In genomic region chr2:198072655-198073054, GRCh38 we compare ENCODE assay signal across 23 cellular contexts.
"Had no signal": no experiment of that assay in that cellular context is flagged by ENCODE, and none has a peak within 500 bp of the region (broad histone marks: within the 10 kb centered on the region; RNA-seq: fewer than 3 reads in every experiment).

No MANE protein-coding gene starts in this region.

- H3K79me2 ChIP-seq: hepatocyte had no signal

- H3K36me3 ChIP-seq: left ventricle myocardium inferior, ovary, right atrium auricular region, right lobe of liver, suprapubic skin, thoracic aorta, tibial artery, upper lobe of right lung had no signal

- H3K27me3 ChIP-seq: hepatocyte, ovary, right atrium auricular region, right lobe of liver, suprapubic skin, tibial artery, upper lobe of right lung had no signal

- H3K4me1 ChIP-seq: right atrium auricular region, right lobe of liver, suprapubic skin, upper lobe of right lung had no signal

- H3K4me2 ChIP-seq: hepatocyte had no signal

- DNase-seq: islet precursor cell; left ventricle myocardium inferior; mesendoderm; midbrain; mucosa of descending colon; naive thymus-derived CD4-positive, alpha-beta T cell; ovary; right lobe of liver; stimulated activated CD4-positive, alpha-beta T cell treated with anti-CD3 and anti-CD28 coated beads, Interleukin-12 subunit alpha, Interleukin-12 subunit beta, amount 100 ng/mL, for 4 hours; stimulated activated CD4-positive, alpha-beta T cell treated with anti-CD3 and anti-CD28 coated beads, Interleukin-15, amount 100 ng/mL, for 24 hours; stimulated activated CD4-positive, alpha-beta T cell treated with anti-CD3 and anti-CD28 coated beads, Interleukin-2, amount 100 ng/mL, for 24 hours; stimulated activated CD4-positive, alpha-beta T cell treated with anti-CD3 and anti-CD28 coated beads, Interleukin-4, amount 100 ng/mL, for 1 hour; stimulated activated naive B cell treated with anti-CD40 and anti-IgM and Interleukin-4, amounts not matched to agents 10 μg/mL and 1 μg/mL and 100 μg/mL, for 72 hours; tibial artery; trophoblast cell; upper lobe of right lung had no signal

- H3K9me3 ChIP-seq: left ventricle myocardium inferior, mucosa of descending colon, ovary, right atrium auricular region, right lobe of liver, suprapubic skin, thoracic aorta, tibial artery, upper lobe of right lung had no signal

- H3K27ac ChIP-seq: hepatocyte, left ventricle myocardium inferior, ovary, right atrium auricular region, right lobe of liver, skin epidermis, suprapubic skin, thoracic aorta, tibial artery, upper lobe of right lung had no signal

- H3K4me3 ChIP-seq: hepatocyte, left ventricle myocardium inferior, lung, mucosa of descending colon, ovary, right atrium auricular region, right lobe of liver, skin epidermis, suprapubic skin, thoracic aorta, tibial artery, upper lobe of right lung had no signal

- FAIRE-seq: urothelium cell line had no signal

- H2AFZ ChIP-seq: hepatocyte had no signal
